ENCODE assay signal across 8 cellular contexts in the genomic region with DNA sequence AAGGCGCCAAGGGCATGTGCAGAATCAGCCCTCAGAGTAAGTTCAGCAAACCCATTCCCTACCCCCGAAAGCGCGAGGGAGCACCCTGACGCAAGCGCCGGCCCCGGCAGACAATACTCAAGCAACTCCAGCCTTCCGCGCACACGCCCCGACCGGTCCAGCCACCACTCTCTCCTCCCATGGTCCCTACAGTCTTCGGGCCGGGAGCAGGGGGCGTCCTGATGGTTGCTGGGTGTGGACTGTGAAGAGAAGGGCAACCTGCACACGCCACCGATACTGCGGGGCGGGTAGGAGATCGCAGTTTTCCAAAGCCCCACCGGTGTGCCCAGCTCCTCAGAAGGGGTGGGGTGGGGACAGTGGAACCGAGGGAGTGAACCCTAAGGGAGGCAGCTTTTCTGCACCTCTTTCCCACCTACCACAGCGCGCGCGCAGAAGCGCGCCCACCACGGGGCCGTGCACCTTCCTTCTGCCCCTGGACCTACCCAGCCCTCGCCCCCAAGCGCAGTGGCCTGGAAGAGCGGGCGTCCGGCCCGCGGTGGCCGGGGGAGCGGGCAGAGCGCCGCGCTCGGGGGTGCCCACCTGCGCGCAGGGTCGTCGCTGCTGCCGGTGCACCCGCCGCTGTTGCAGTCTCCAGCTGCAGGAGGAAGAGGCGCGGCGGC.
DNase-seq lines count a peak whose midpoint lies in the region; ATAC-seq, FAIRE-seq and TF ChIP-seq lines count a peak whose summit lies in the region.

No MANE protein-coding gene starts in this region.

- H3K36me3 ChIP-seq in ES-I3 (ENCODE audit: insufficient read depth, low read length), result peaks cover 11% of the 10 kb centered on the region
- no peaks in the 10 kb centered on the region for H3K36me3 ChIP-seq in pancreas

- no peaks in the 10 kb centered on the region for H3K9me3 Mint-ChIP-seq in activated T-helper 1 cell treated with anti-CD3 and anti-CD28 coated beads, Interleukin-12 subunit alpha, Interleukin-12 subunit beta, Interleukin-2, Interleukin-4 antibody, amounts not matched to agents 30 ng/mL and 10 ng/mL and 1 ng/mL, durations not matched to agents 14 hours and 24 hours and 36 hours

- H3K4me1 Mint-ChIP-seq in activated T-helper 1 cell treated with anti-CD3 and anti-CD28 coated beads, Interleukin-12 subunit alpha, Interleukin-12 subunit beta, Interleukin-2, Interleukin-4 antibody, amounts not matched to agents 30 ng/mL and 10 ng/mL and 1 ng/mL, durations not matched to agents 14 hours and 24 hours and 36 hours (ENCODE audit: low read depth), result peaks cover 33% of the 10 kb centered on the region

- WGBS in pancreas, 2 donors, result 1 to 30% methylated on average over 45 to 54 of the region's 54 CpGs

- no peak overlapping the region for H3K27ac ChIP-seq in pancreas

- peaks cover 0 to 26% (median 7%) of the 10 kb centered on the region in 4 donors for H3K27me3 ChIP-seq in pancreas

- H3K27me3 Mint-ChIP-seq in activated T-helper 1 cell treated with anti-CD3 and anti-CD28 coated beads, Interleukin-12 subunit alpha, Interleukin-12 subunit beta, Interleukin-2, Interleukin-4 antibody, amounts not matched to agents 30 ng/mL and 10 ng/mL and 1 ng/mL, durations not matched to agents 14 hours and 24 hours and 36 hours (ENCODE audit: insufficient read depth), result no peaks in the 10 kb centered on the region

- intact Hi-C loops in activated T-helper 1 cell treated with anti-CD3 and anti-CD28 coated beads, Interleukin-12 subunit alpha, Interleukin-12 subunit beta, Interleukin-2, Interleukin-4 antibody, amounts not matched to agents 30 ng/mL and 10 ng/mL and 1 ng/mL, durations not matched to agents 14 hours and 24 hours and 36 hours (cut with micrococcal nuclease), result loop anchor here (1.0 to 2.0 kb wide), 3 partner anchors 45 to 228 kb away; no protein-coding TSS in a partner anchor
- intact Hi-C loops in pancreas (cut with DNase I), result no loop called here

- ATAC-seq in pancreas, result peak; percentile 46 to 65 (median 53)
- no peak for ATAC-seq in HG03196 (IDR thresholded peaks at IDR 0.05; ENCODE audit: unreplicated experiment)
- no peak for ATAC-seq in HG03457 (IDR thresholded peaks at IDR 0.05; ENCODE audit: unreplicated experiment)
- ATAC-seq in GM21390 (IDR thresholded peaks at IDR 0.05; ENCODE audit: unreplicated experiment), result no peak

- peaks cover 31% of the 10 kb centered on the region for H3K4me1 ChIP-seq in ES-I3 (ENCODE audit: insufficient read depth, low read length)
- H3K4me1 ChIP-seq in pancreas, result no peaks in the 10 kb centered on the region

- H3K9me3 ChIP-seq in ES-I3 (ENCODE audit: control insufficient read depth, insufficient read depth, low read length) (no peaks in the 10 kb centered on the region; the same call in 1 of the 2 replicates), pancreas (no peaks in the 10 kb centered on the region)

- DNase-seq in NCI-H345 (lab: John Stamatoyannopoulos, UW) (peak; percentile 33), foreskin melanocyte (peak; percentile 22), pancreas (peak in 3 of 6 donors; percentile 14 to 58 (median 43))
- DNase-seq in activated T-helper 1 cell treated with anti-CD3 and anti-CD28 coated beads, Interleukin-12 subunit alpha, Interleukin-12 subunit beta, Interleukin-2, Interleukin-4 antibody, amounts not matched to agents 30 ng/mL and 10 ng/mL and 1 ng/mL, durations not matched to agents 14 hours and 24 hours and 36 hours (ENCODE audit: low spot score), result peak; percentile 5

- peak overlapping the region; percentile 21 to 56 (median 36) for H3K4me3 ChIP-seq in pancreas

- no peak for FAIRE-seq in pancreas (lab: Jason Lieb, UNC)

- peak overlapping the region; percentile 94 for H3K4me3 Mint-ChIP-seq in activated T-helper 1 cell treated with anti-CD3 and anti-CD28 coated beads, Interleukin-12 subunit alpha, Interleukin-12 subunit beta, Interleukin-2, Interleukin-4 antibody, amounts not matched to agents 30 ng/mL and 10 ng/mL and 1 ng/mL, durations not matched to agents 14 hours and 24 hours and 36 hours

- no peak for TF ChIP-seq CTCF in pancreas (IDR thresholded peaks at IDR 0.05)

- H3K9ac ChIP-seq in ES-I3 (ENCODE audit: low read depth, low read length), result peak overlapping the region; percentile 79

- H3K27ac Mint-ChIP-seq in activated T-helper 1 cell treated with anti-CD3 and anti-CD28 coated beads, Interleukin-12 subunit alpha, Interleukin-12 subunit beta, Interleukin-2, Interleukin-4 antibody, amounts not matched to agents 30 ng/mL and 10 ng/mL and 1 ng/mL, durations not matched to agents 14 hours and 24 hours and 36 hours, result peak overlapping the region; percentile 94

- H3K36me3 Mint-ChIP-seq in activated T-helper 1 cell treated with anti-CD3 and anti-CD28 coated beads, Interleukin-12 subunit alpha, Interleukin-12 subunit beta, Interleukin-2, Interleukin-4 antibody, amounts not matched to agents 30 ng/mL and 10 ng/mL and 1 ng/mL, durations not matched to agents 14 hours and 24 hours and 36 hours (ENCODE audit: low read depth), result peaks cover 24% of the 10 kb centered on the region

Comparison
In these comparisons a context has a peak if more than half of its experiments do, and no peak if none do; other contexts are left out.
1. ATAC-seq: peak in pancreas (4 of 4); none in HG03196 (single experiment), HG03457 (single experiment) and GM21390 (single experiment).